24 cellular contexts compared by ENCODE assay signal in genomic region chr2:109244750-109245382, GRCh38.
A peak's percentile ranks its signal among the peaks of the same experiment; 100 is the strongest.
DNase-seq lines count a peak whose midpoint lies in the region; ATAC-seq and TF ChIP-seq lines count a peak whose summit lies in the region.
"Had no signal": no experiment of that assay in that cellular context is flagged by ENCODE, and none has a peak within 500 bp of the region (broad histone marks: within the 10 kb centered on the region; RNA-seq: fewer than 3 reads in every experiment).

No MANE protein-coding gene starts in this region.

- peak overlapping the region; percentile 20 to 96 (median 91) for H3K4me2 ChIP-seq in BLaER1 treated with 17β-estradiol and CSF1 and Interleukin-3, amounts not matched to agents 10 nM and 100 nM
- peak overlapping the region; percentile 72; the same call in 1 of the 2 replicates for H3K4me2 ChIP-seq in PC-9

- H3K27me3 ChIP-seq in BLaER1 treated with 17β-estradiol and CSF1 and Interleukin-3, amounts not matched to agents 10 nM and 100 nM: no peaks in the 10 kb centered on the region
- no peaks in the 10 kb centered on the region for H3K27me3 ChIP-seq in PC-9 (ENCODE audit: insufficient read depth, low read depth)
- no peaks in the 10 kb centered on the region for H3K27me3 ChIP-seq in esophagus squamous epithelium
- H3K27me3 ChIP-seq in sigmoid colon: no peaks in the 10 kb centered on the region
- no peaks in the 10 kb centered on the region for H3K27me3 ChIP-seq in naive thymus-derived CD4-positive, alpha-beta T cell (ENCODE audit: control insufficient read depth in 2 of 2, insufficient read depth in 2 of 2, low read length in 2 of 2)

- peaks cover 0 to 1% (median 0%) of the 10 kb centered on the region in 11 donors for H3K9me3 Mint-ChIP-seq in naive thymus-derived CD4-positive, alpha-beta T cell
- H3K9me3 Mint-ChIP-seq: activated CD4-positive, alpha-beta memory T cell treated with anti-CD3 and anti-CD28 coated beads, Interleukin-2, amount 10 ng/mL, durations not matched to agents 7 days and 5 days; activated T-cell treated with anti-CD3 and anti-CD28 coated beads, Interleukin-2, amount 50 U/mL, for 4 hours; CD4-positive, alpha-beta T cell; stimulated activated naive B cell treated with anti-CD40 and anti-IgM and Interleukin-4, amounts not matched to agents 10 μg/mL and 1 μg/mL and 100 μg/mL, for 72 hours had no signal

- H3K4me1 ChIP-seq in BLaER1 treated with 17β-estradiol and CSF1 and Interleukin-3, amounts not matched to agents 10 nM and 100 nM: peaks cover 73 to 96% (median 92%) of the 10 kb centered on the region in 10 experiments
- H3K4me1 ChIP-seq in PC-9 (replicated peaks; ENCODE audit: insufficient read depth): peaks cover 65% of the 10 kb centered on the region
- H3K4me1 ChIP-seq in esophagus squamous epithelium: peaks cover 33 to 81% (median 51%) of the 10 kb centered on the region in 3 donors
- peaks cover 0 to 60% (median 50%) of the 10 kb centered on the region in 4 donors for H3K4me1 ChIP-seq in sigmoid colon
- no peaks in the 10 kb centered on the region for H3K4me1 ChIP-seq in naive thymus-derived CD4-positive, alpha-beta T cell (ENCODE audit: control insufficient read depth in 2 of 2, insufficient read depth in 2 of 2, low read length in 2 of 2)

- peaks cover 41% of the 10 kb centered on the region for H3F3A ChIP-seq in PC-9 (ENCODE audit: insufficient read depth, low read depth)

- peaks cover 0 to 30% (median 0%) of the 10 kb centered on the region in 5 donors for H3K27me3 Mint-ChIP-seq in naive thymus-derived CD4-positive, alpha-beta T cell
- H3K27me3 Mint-ChIP-seq: CD4-positive, alpha-beta T cell; stimulated activated naive B cell treated with anti-CD40 and anti-IgM and Interleukin-4, amounts not matched to agents 10 μg/mL and 1 μg/mL and 100 μg/mL, for 72 hours had no signal

- peak overlapping the region in 8 of 11 experiments; percentile 18 to 62 (median 50); a peak in 13 of 22 replicates for H3K27ac ChIP-seq in BLaER1 treated with 17β-estradiol and CSF1 and Interleukin-3, amounts not matched to agents 10 nM and 100 nM
- peak overlapping the region; percentile 88; the same call in 1 of the 2 replicates for H3K27ac ChIP-seq in PC-9
- peak overlapping the region in 3 of 4 donors; percentile 21 to 97 (median 85) for H3K27ac ChIP-seq in esophagus squamous epithelium
- H3K27ac ChIP-seq in sigmoid colon: peak overlapping the region; percentile 19 to 91 (median 86)
- H3K27ac ChIP-seq in naive thymus-derived CD4-positive, alpha-beta T cell (ENCODE audit: low read depth, low read length): no peak overlapping the region

- H3K4me3 ChIP-seq in BLaER1 treated with 17β-estradiol and CSF1 and Interleukin-3, amounts not matched to agents 10 nM and 100 nM: no peak overlapping the region
- H3K4me3 ChIP-seq in PC-9: no peak overlapping the region
- H3K4me3 ChIP-seq in esophagus squamous epithelium: no peak overlapping the region
- H3K4me3 ChIP-seq in sigmoid colon: no peak overlapping the region
- no peak overlapping the region for H3K4me3 ChIP-seq in naive thymus-derived CD4-positive, alpha-beta T cell (ENCODE audit: low read length)

- BruUV-seq in PC-9 (replicated peaks; lab: Mats Ljungman, UMichigan): no TSS peak

- H3K9me3 ChIP-seq in BLaER1 treated with 17β-estradiol and CSF1 and Interleukin-3, amounts not matched to agents 10 nM and 100 nM (replicated peaks in 1 of 11): peaks cover 0 to 5% (median 0%) of the 10 kb centered on the region in 11 experiments; a peak in 1 of 22 replicates
- H3K9me3 ChIP-seq in PC-9 (ENCODE audit: insufficient read depth, low read depth) (no peaks in the 10 kb centered on the region), esophagus squamous epithelium (no peaks in the 10 kb centered on the region), sigmoid colon (no peaks in the 10 kb centered on the region)
- no peaks in the 10 kb centered on the region for H3K9me3 ChIP-seq in naive thymus-derived CD4-positive, alpha-beta T cell (ENCODE audit: control insufficient read depth in 2 of 3, low read length in 3 of 3)

- POLR2A ChIA-PET in PC-9 (lab: Charles Lee; ENCODE audit: unreplicated experiment): no interaction called here
- POLR2A ChIA-PET in naive thymus-derived CD4-positive, alpha-beta T cell (lab: Charles Lee): interaction anchor here (0.6 kb wide), 1 partner anchor 36 kb away, joined by 3 read pairs; no protein-coding TSS in a partner anchor

- TF ChIP-seq POLR2A in esophagus squamous epithelium (IDR thresholded peaks at IDR 0.05) (no peak), sigmoid colon (IDR thresholded peaks at IDR 0.05) (no peak)

- CTCF ChIA-PET in PC-9 (lab: Charles Lee): no interaction called here
- CTCF ChIA-PET in naive thymus-derived CD4-positive, alpha-beta T cell (lab: Charles Lee): interaction anchor here (0.9 kb wide), 1 partner anchor 17 kb away, joined by 3 read pairs; no protein-coding TSS in a partner anchor

- no peak for TF ChIP-seq EP300 in sigmoid colon (IDR thresholded peaks at IDR 0.05)

- H4K20me1 ChIP-seq in BLaER1 treated with 17β-estradiol and CSF1 and Interleukin-3, amounts not matched to agents 10 nM and 100 nM: peaks cover 0 to 24% (median 0%) of the 10 kb centered on the region in 11 experiments; a peak in 3 of 22 replicates
- H4K20me1 ChIP-seq in PC-9 (ENCODE audit: insufficient read depth): no peaks in the 10 kb centered on the region

- no peak overlapping the region for H3K27ac Mint-ChIP-seq in naive thymus-derived CD4-positive, alpha-beta T cell
- H3K27ac Mint-ChIP-seq: activated CD4-positive, alpha-beta memory T cell treated with anti-CD3 and anti-CD28 coated beads, Interleukin-2, amount 10 ng/mL, durations not matched to agents 7 days and 5 days; CD4-positive, alpha-beta T cell; stimulated activated naive B cell treated with anti-CD40 and anti-IgM and Interleukin-4, amounts not matched to agents 10 μg/mL and 1 μg/mL and 100 μg/mL, for 72 hours had no signal

- peaks cover 57% of the 10 kb centered on the region for H3K79me2 ChIP-seq in PC-9 (ENCODE audit: low read depth)

- no peak for ATAC-seq in HG02763 (IDR thresholded peaks at IDR 0.05; ENCODE audit: unreplicated experiment)
- ATAC-seq in naive thymus-derived CD4-positive, alpha-beta T cell: no peak
- ATAC-seq: activated T-cell treated with anti-CD3 and anti-CD28 coated beads, Interleukin-2, amount 50 U/mL, for 4 hours; HepG2; stimulated activated naive B cell treated with anti-CD40 and anti-IgM and Interleukin-4, amounts not matched to agents 10 μg/mL and 1 μg/mL and 100 μg/mL, for 72 hours had no signal

- WGBS in esophagus squamous epithelium, 2 donors: 49 to 76% methylated on average over 3 to 4 of the region's 4 CpGs
- WGBS in sigmoid colon, 2 donors: 79 to 89% methylated on average over 4 of the region's 4 CpGs

- H3K36me3 Mint-ChIP-seq in naive thymus-derived CD4-positive, alpha-beta T cell: peaks cover 0 to 5% (median 0%) of the 10 kb centered on the region in 5 donors
- H3K36me3 Mint-ChIP-seq: stimulated activated naive B cell treated with anti-CD40 and anti-IgM and Interleukin-4, amounts not matched to agents 10 μg/mL and 1 μg/mL and 100 μg/mL, for 72 hours had no signal

- DNase-seq in PC-9: no peak
- DNase-seq in esophagus squamous epithelium (lab: John Stamatoyannopoulos, UW): no peak
- DNase-seq in sigmoid colon: no peak
- DNase-seq in GDM1 (lab: John Stamatoyannopoulos, UW): no peak
- no peak for DNase-seq in T-helper 2 cell
- no peak for DNase-seq in naive thymus-derived CD4-positive, alpha-beta T cell
- DNase-seq: activated CD4-positive, alpha-beta memory T cell treated with anti-CD3 and anti-CD28 coated beads, Interleukin-2, amount 10 ng/mL, durations not matched to agents 7 days and 5 days; activated naive CD4-positive, alpha-beta T cell treated with Interleukin-2 at 50 U/mL for 16 hours; activated T-cell treated with anti-CD3 and anti-CD28 coated beads, Interleukin-2, amount 50 U/mL, for 4 hours; CD4-positive, alpha-beta T cell; glutamatergic neuron; HCEC 1CT; kidney glomerular epithelial cell; NCI-H2029 treated with DMSO at 0.1 percent for 48 hours; NCI-H345; NCI-H748 treated with DMSO at 0.1 percent for 48 hours; occipital lobe; SHP77; stimulated activated CD4-positive, alpha-beta T cell treated with anti-CD3 and anti-CD28 coated beads, Interleukin-2, amount 100 ng/mL, for 48 hours; stimulated activated naive B cell treated with anti-CD40 and anti-IgM and Interleukin-4, amounts not matched to agents 10 μg/mL and 1 μg/mL and 100 μg/mL, for 72 hours; SW 1271 had no signal

- intact Hi-C loops in PC-9 (cut with micrococcal nuclease; ENCODE audit: unreplicated experiment) (no loop called here), esophagus squamous epithelium (cut with DNase I) (no loop called here), sigmoid colon (cut with DNase I) (loop anchor here (5.0 kb wide), 1 partner anchor 367 kb away; the partner anchor contains the start of genes SEPTIN10 and SOWAHC)
- intact Hi-C loops in naive thymus-derived CD4-positive, alpha-beta T cell (cut with micrococcal nuclease): no loop called here

- TF ChIP-seq CTCF in PC-9 (conservative IDR thresholded peaks at IDR 0.05) (no peak), esophagus squamous epithelium (IDR thresholded peaks at IDR 0.05) (no peak), sigmoid colon (IDR thresholded peaks at IDR 0.05) (no peak)

- H3K4me1 Mint-ChIP-seq in naive thymus-derived CD4-positive, alpha-beta T cell: peaks cover 4 to 40% (median 31%) of the 10 kb centered on the region in 7 donors

- H3K36me3 ChIP-seq in BLaER1 treated with 17β-estradiol and CSF1 and Interleukin-3, amounts not matched to agents 10 nM and 100 nM: no peaks in the 10 kb centered on the region
- no peaks in the 10 kb centered on the region for H3K36me3 ChIP-seq in PC-9 (ENCODE audit: low read depth)
- no peaks in the 10 kb centered on the region for H3K36me3 ChIP-seq in esophagus squamous epithelium
- no peaks in the 10 kb centered on the region for H3K36me3 ChIP-seq in sigmoid colon
- no peaks in the 10 kb centered on the region for H3K36me3 ChIP-seq in naive thymus-derived CD4-positive, alpha-beta T cell (ENCODE audit: control insufficient read depth in 2 of 3, insufficient read depth in 3 of 3, low read length in 3 of 3)

- H3K9ac ChIP-seq in BLaER1 treated with 17β-estradiol and CSF1 and Interleukin-3, amounts not matched to agents 10 nM and 100 nM: no peak overlapping the region

- no peak overlapping the region for H2AFZ ChIP-seq in PC-9

- H3K9me2 ChIP-seq in PC-9 (ENCODE audit: insufficient read depth): no peaks in the 10 kb centered on the region

- no peak overlapping the region for H3K4me3 Mint-ChIP-seq in naive thymus-derived CD4-positive, alpha-beta T cell
- H3K4me3 Mint-ChIP-seq: activated CD4-positive, alpha-beta memory T cell treated with anti-CD3 and anti-CD28 coated beads, Interleukin-2, amount 10 ng/mL, durations not matched to agents 7 days and 5 days; activated T-cell treated with anti-CD3 and anti-CD28 coated beads, Interleukin-2, amount 50 U/mL, for 4 hours; CD4-positive, alpha-beta T cell; stimulated activated naive B cell treated with anti-CD40 and anti-IgM and Interleukin-4, amounts not matched to agents 10 μg/mL and 1 μg/mL and 100 μg/mL, for 72 hours had no signal
